Comparison of ENCODE assay signal across 27 cellular contexts in genomic region chr3:40901298-40901697, GRCh38.
DNase-seq lines count a peak whose midpoint lies in the region; ATAC-seq, FAIRE-seq and TF ChIP-seq lines count a peak whose summit lies in the region.
"Had no signal": no experiment of that assay in that cellular context is flagged by ENCODE, and none has a peak within 500 bp of the region (broad histone marks: within the 10 kb centered on the region; RNA-seq: fewer than 3 reads in every experiment).

No MANE protein-coding gene starts in this region.

- H3K9me3 ChIP-seq in GM12878 (replicated peaks; ENCODE audit: control insufficient read depth, insufficient read depth, low read length) (no peaks in the 10 kb centered on the region), HepG2 (ENCODE audit: low read length) (no peaks in the 10 kb centered on the region), thyroid gland (no peaks in the 10 kb centered on the region)
- H3K9me3 ChIP-seq: A549 had no signal

- H2AFZ ChIP-seq in GM12878 (ENCODE audit: control insufficient read depth, low read depth, low read length): no peak overlapping the region
- no peak overlapping the region for H2AFZ ChIP-seq in HepG2 (ENCODE audit: low read length)

- H3K4me3 ChIP-seq in LNCaP clone FGC (ENCODE audit: low read depth, low read length) (no peak overlapping the region), GM12878 (no peak overlapping the region), HepG2 (replicated peaks in 1 of 3; ENCODE audit: insufficient read depth in 1 of 3, low read depth in 2 of 3, low read length in 3 of 3) (no peak overlapping the region), thyroid gland (replicated peaks in 1 of 3) (no peak overlapping the region)
- H3K4me3 ChIP-seq: A549, SK-N-MC had no signal

- H3K79me2 ChIP-seq in GM12878 (ENCODE audit: control insufficient read depth, insufficient read depth, low read length) (no peaks in the 10 kb centered on the region), HepG2 (ENCODE audit: insufficient read depth, low read length) (no peaks in the 10 kb centered on the region)

- RAD21 ChIA-PET in GM12878 (lab: Charles Lee; ENCODE audit: unreplicated experiment): interaction anchor here (0.6 to 0.7 kb wide), 2 partner anchors 71 to 301 kb away, joined by 3 read pairs; no protein-coding TSS in a partner anchor

- H3K9ac ChIP-seq in GM12878 (ENCODE audit: control insufficient read depth, insufficient read depth, low read length) (no peak overlapping the region), HepG2 (ENCODE audit: insufficient read depth, low read depth, low read length) (no peak overlapping the region)

- in situ Hi-C loops in GM12878 (cut with MboI): no loop called here
- in situ Hi-C loops in HepG2 (cut with HindIII; ENCODE audit: extremely low pct_ligation_motif_present, low pct_unique_long_range_greater_than_20kb): no loop called here

- H3K4me2 ChIP-seq in GM12878 (ENCODE audit: control insufficient read depth, insufficient read depth): no peak overlapping the region
- H3K4me2 ChIP-seq in HepG2 (ENCODE audit: low read depth, low read length): no peak overlapping the region
- H3K4me2 ChIP-seq: A549 had no signal

- peak; percentile 40 for ATAC-seq in GM12878
- ATAC-seq in HepG2: peak; percentile 42; the same call in 2 of the 3 replicates
- ATAC-seq in HG02884 (IDR thresholded peaks at IDR 0.05; ENCODE audit: unreplicated experiment): no peak
- ATAC-seq: A549; CD8-positive, alpha-beta T cell had no signal

- POLR2A ChIA-PET in GM12878 (lab: Charles Lee) (interaction anchor here (0.7 kb wide), 1 partner anchor 78 kb away, joined by 3 read pairs; no protein-coding TSS in a partner anchor), HepG2 (lab: Yijun Ruan, JAX) (no interaction called here)

- no peak for TF ChIP-seq EP300 in GM12878 (IDR thresholded peaks at IDR 0.05; ENCODE audit: borderline replicate concordance in 1 of 2, control insufficient read depth in 1 of 2, low read depth in 2 of 2, low read length in 2 of 2)
- no peak for TF ChIP-seq EP300 in HepG2 (IDR thresholded peaks at IDR 0.05; ENCODE audit: low read depth in 2 of 2, low read length in 2 of 2)
- TF ChIP-seq EP300 in HepG2 (CRISPR knock-in tag; IDR thresholded peaks at IDR 0.05; ENCODE audit: borderline replicate concordance): no peak

- H3K27ac ChIP-seq in GM12878 (ENCODE audit: control insufficient read depth, insufficient read depth) (no peak overlapping the region), HepG2 (ENCODE audit: extremely low read length, insufficient read depth, low read length) (no peak overlapping the region), thyroid gland (no peak overlapping the region)
- H3K27ac ChIP-seq: A549, SK-N-MC had no signal

- CTCF ChIA-PET in GM12878 (lab: Yijun Ruan, JAX): interaction anchor here (1.6 kb wide), 1 partner anchor 10 kb away, joined by 3 read pairs; no protein-coding TSS in a partner anchor
- CTCF ChIA-PET in HepG2 (lab: Yijun Ruan, JAX; ENCODE audit: low intra/inter-chr PET ratio, low total read pairs): no interaction called here

- 37% methylated on average over 3 of the region's 3 CpGs for WGBS in GM12878 (ENCODE audit: insufficient coverage, insufficient replicate concordance, low lambda C conversion rate, missing lambda C conversion rate)
- 30% methylated on average over 3 of the region's 3 CpGs for WGBS in HepG2 (ENCODE audit: low lambda C conversion rate)
- 48 to 55% methylated on average over 3 of the region's 3 CpGs for WGBS in thyroid gland, 2 donors

- peak; percentile 55 for TF ChIP-seq CTCF in LNCaP clone FGC (IDR thresholded peaks at IDR 0.05; ENCODE audit: control insufficient read depth, extremely low read depth, insufficient read depth)
- peak in 1 of 3 experiments; percentile 28; a peak in 1 of 6 replicates for TF ChIP-seq CTCF in GM12878 (IDR thresholded peaks at IDR 0.05 in 2 of 3, conservative IDR thresholded peaks at IDR 0.05 in 1 of 3; ENCODE audit: control insufficient read depth in 2 of 3, extremely low read depth in 1 of 3, insufficient read depth in 1 of 3, low read depth in 3 of 3, low read length in 3 of 3)
- peak; percentile 53 for TF ChIP-seq CTCF in HepG2 (CRISPR knock-in tag; IDR thresholded peaks at IDR 0.05)
- TF ChIP-seq CTCF in thyroid gland (IDR thresholded peaks at IDR 0.05): no peak

- H3K36me3 ChIP-seq in GM12878 (ENCODE audit: control insufficient read depth in 2 of 2, insufficient read depth in 2 of 2, low read length in 1 of 2): no peaks in the 10 kb centered on the region
- no peaks in the 10 kb centered on the region for H3K36me3 ChIP-seq in HepG2 (replicated peaks in 1 of 2; ENCODE audit: control insufficient read depth in 1 of 2, insufficient read depth in 2 of 2, low read length in 2 of 2)
- H3K36me3 ChIP-seq in thyroid gland: no peaks in the 10 kb centered on the region

- DNase-seq in LNCaP clone FGC (ENCODE audit: low read depth) (no peak), GM12878 (ENCODE audit: low read depth, low spot score) (no peak), HepG2 (ENCODE audit: low spot score) (no peak), thyroid gland (peak; percentile 17 to 18), NCI-H2171 treated with DMSO at 0.1 percent for 48 hours (lab: John Stamatoyannopoulos, UW) (no peak)
- no peak for DNase-seq in stimulated activated CD4-positive, alpha-beta T cell treated with anti-CD3 and anti-CD28 coated beads, Interleukin-12 subunit alpha, Interleukin-12 subunit beta, amount 100 ng/mL, for 4 hours
- DNase-seq: AML-193; C1 segment of cervical spinal cord; CD8-positive, alpha-beta T cell; DMS 273 treated with DMSO at 0.1 percent for 48 hours; DMS79 treated with DMSO at 0.1 percent for 48 hours; GF-D8; KBM-7; MM.1S; NCI-H1048; NCI-H1417; NCI-H1694; NCI-H2029 treated with DMSO at 0.1 percent for 48 hours; NCI-H2227 treated with DMSO at 0.1 percent for 48 hours; NCI-H526 treated with DMSO at 0.1 percent for 48 hours; SIG-M5 had no signal

- intact Hi-C loops in GM12878 (cut with micrococcal nuclease; ENCODE audit: unreplicated experiment) (no loop called here), HepG2 (cut with micrococcal nuclease; ENCODE audit: unreplicated experiment) (no loop called here), thyroid gland (cut with DNase I) (no loop called here)

- BruUV-seq in GM12878 (replicated peaks; lab: Mats Ljungman, UMichigan) (no TSS peak), HepG2 (replicated peaks; lab: Mats Ljungman, UMichigan) (no TSS peak)

- FAIRE-seq in GM12878 (lab: Jason Lieb, UNC) (no peak), HepG2 (lab: Jason Lieb, UNC) (no peak)
- FAIRE-seq: A549, H54, HTR-8/SVneo, RCC 7860 had no signal

- H3K27me3 ChIP-seq in GM12878 (replicated peaks in 1 of 2; ENCODE audit: control insufficient read depth in 2 of 2, insufficient read depth in 2 of 2, low read length in 1 of 2) (no peaks in the 10 kb centered on the region), HepG2 (ENCODE audit: control insufficient read depth in 1 of 2, insufficient read depth in 2 of 2, low read length in 2 of 2) (no peaks in the 10 kb centered on the region), thyroid gland (no peaks in the 10 kb centered on the region)

- H4K20me1 ChIP-seq in GM12878 (ENCODE audit: control insufficient read depth, insufficient read depth): no peaks in the 10 kb centered on the region
- no peaks in the 10 kb centered on the region for H4K20me1 ChIP-seq in HepG2 (ENCODE audit: insufficient read depth, low read length)

- no peak for TF ChIP-seq POLR2A in GM12878 (IDR thresholded peaks at IDR 0.05; ENCODE audit: low read depth, low read length)
- no peak for TF ChIP-seq POLR2A in HepG2 (IDR thresholded peaks at IDR 0.05; ENCODE audit: insufficient read depth in 1 of 2, low read depth in 2 of 2, low read length in 2 of 2)
- no peak for TF ChIP-seq POLR2A in thyroid gland (IDR thresholded peaks at IDR 0.05)

- peak; percentile 17; the same call in 1 of the 2 replicates for TF ChIP-seq RAD21 in GM12878 (IDR thresholded peaks at IDR 0.05; ENCODE audit: insufficient read depth, low read depth, low read length)
- no peak for TF ChIP-seq RAD21 in HepG2 (CRISPR knock-in tag; IDR thresholded peaks at IDR 0.05)

- H3K4me1 ChIP-seq in GM12878 (ENCODE audit: control insufficient read depth, insufficient read depth, low read length): no peaks in the 10 kb centered on the region
- 0 out of 2 replicates have a peak, but pooled peaks cover 6% of the 10 kb centered on the region for H3K4me1 ChIP-seq in HepG2 (ENCODE audit: insufficient read depth, low read length)
- H3K4me1 ChIP-seq in thyroid gland: no peaks in the 10 kb centered on the region

- SMC1A ChIA-PET in GM12878 (lab: Charles Lee; ENCODE audit: uncharacterized antibody, unreplicated experiment): interaction anchor here (0.9 to 1.2 kb wide), 4 partner anchors 8 to 314 kb away, joined by 3 read pairs; no protein-coding TSS in a partner anchor

TF ChIP-seq in GM12878, 131 proteins besides CTCF, POLR2A, EP300 and RAD21 (continues in another document):
- no peak for TF ChIP-seq ZBED1 (IDR thresholded peaks at IDR 0.05; ENCODE audit: borderline replicate concordance)
- no peak for TF ChIP-seq CREM (IDR thresholded peaks at IDR 0.05; ENCODE audit: low read depth)
- TF ChIP-seq EGR1 (IDR thresholded peaks at IDR 0.05; ENCODE audit: borderline replicate concordance in 1 of 2, low read depth in 2 of 2, low read length in 2 of 2): no peak
- TF ChIP-seq RBBP5 (conservative IDR thresholded peaks at IDR 0.05): no peak

TF ChIP-seq in HepG2, 621 proteins besides CTCF, POLR2A, EP300 and RAD21 (continues in another document):
- TF ChIP-seq ZNF281 (CRISPR knock-in tag; IDR thresholded peaks at IDR 0.05; ENCODE audit: borderline replicate concordance) (no peak), U2AF2 (IDR thresholded peaks at IDR 0.05; ENCODE audit: low read depth, low read length) (no peak)

Comparison
In these comparisons a context has a peak if more than half of its experiments do, and no peak if none do; other contexts are left out.
1. DNase-seq: peak in thyroid gland (2 of 2); none in LNCaP clone FGC (single experiment), GM12878 (single experiment), HepG2 (single experiment), stimulated activated CD4-positive, alpha-beta T cell treated with anti-CD3 and anti-CD28 coated beads, Interleukin-12 subunit alpha, Interleukin-12 subunit beta, amount 100 ng/mL, for 4 hours (single experiment) and NCI-H2171 treated with DMSO at 0.1 percent for 48 hours (single experiment).
2. CTCF ChIP-seq: peak in LNCaP clone FGC (single experiment) and HepG2 (single experiment); none in thyroid gland (0 of 6).